15 cellular contexts compared by ENCODE assay signal in genomic region chr3:100023150-100023549, GRCh38.
DNase-seq lines count a peak whose midpoint lies in the region; ATAC-seq and TF ChIP-seq lines count a peak whose summit lies in the region.
"Had no signal": no experiment of that assay in that cellular context is flagged by ENCODE, and none has a peak within 500 bp of the region (broad histone marks: within the 10 kb centered on the region; RNA-seq: fewer than 3 reads in every experiment).

No MANE protein-coding gene starts in this region.

- H3K36me3 Mint-ChIP-seq in nephron (ENCODE audit: low read depth): no peaks in the 10 kb centered on the region
- H3K36me3 Mint-ChIP-seq: immature natural killer cell had no signal

- no peak for ATAC-seq in GM19397 (IDR thresholded peaks at IDR 0.05; ENCODE audit: unreplicated experiment)
- ATAC-seq: HCT116, right cardiac atrium had no signal

- POLR2A ChIA-PET in HEK293T (lab: Yijun Ruan, JAX): no interaction called here

- H3K4me1 Mint-ChIP-seq in nephron: peaks cover 42% of the 10 kb centered on the region
- H3K4me1 Mint-ChIP-seq: IgD-negative memory B cell, immature natural killer cell had no signal

- H3K9ac ChIP-seq in adipocyte (ENCODE audit: low read length): no peak overlapping the region

- no peak overlapping the region for H3K4me3 Mint-ChIP-seq in nephron
- H3K4me3 Mint-ChIP-seq: IgD-negative memory B cell, immature natural killer cell had no signal

- TF ChIP-seq CTCF in nephron (IDR thresholded peaks at IDR 0.05; ENCODE audit: unreplicated experiment in 3 of 3): no peak

- H3K4me1 ChIP-seq in adipocyte (ENCODE audit: control insufficient read depth, insufficient read depth, low read length): peaks cover 50% of the 10 kb centered on the region

- no peaks in the 10 kb centered on the region for H3K27me3 Mint-ChIP-seq in nephron (ENCODE audit: low read depth)
- H3K27me3 Mint-ChIP-seq: IgD-negative memory B cell had no signal

- DNase-seq in DMS53 (lab: John Stamatoyannopoulos, UW) (peak; percentile 92), M059J (ENCODE audit: low read depth) (peak; percentile 98), adipocyte (ENCODE audit: low read depth) (peak; percentile 49), cerebellar cortex (ENCODE audit: low spot score) (no peak), NCI-H226 (no peak), HEK293T (ENCODE audit: extremely low spot score) (no peak)
- DNase-seq: activated CD4-positive, CD25-positive, alpha-beta regulatory T cell treated with anti-CD3 and anti-CD28 coated beads, Interleukin-2, amount 50 U/mL, for 72 hours; caudate nucleus; immature natural killer cell; NCI-H524; right cardiac atrium had no signal

- H3K9me3 Mint-ChIP-seq in nephron: no peaks in the 10 kb centered on the region
- H3K9me3 Mint-ChIP-seq: IgD-negative memory B cell, immature natural killer cell had no signal

- H3K4me3 ChIP-seq in adipocyte (ENCODE audit: low read length): peak overlapping the region; percentile 21

- H3K9me3 ChIP-seq in adipocyte (ENCODE audit: control insufficient read depth, low read length): no peaks in the 10 kb centered on the region

- H3K27me3 ChIP-seq in adipocyte (replicated peaks; ENCODE audit: control insufficient read depth, insufficient read depth, low read length): no peaks in the 10 kb centered on the region

- peak overlapping the region in 2 of 3 experiments; percentile 21 to 86 for H3K27ac Mint-ChIP-seq in nephron
- H3K27ac Mint-ChIP-seq: IgD-negative memory B cell, immature natural killer cell had no signal

- no peaks in the 10 kb centered on the region for H3K36me3 ChIP-seq in adipocyte (ENCODE audit: control insufficient read depth, insufficient read depth, low read length, severe bottlenecking)

- CTCF ChIA-PET in HEK293T (lab: Yijun Ruan, JAX): no interaction called here

TF ChIP-seq in HEK293T, 16 proteins besides CTCF, POLR2A, EP300 and RAD21:
- no peak for TF ChIP-seq HDGF (IDR thresholded peaks at IDR 0.05; ENCODE audit: borderline replicate concordance)
- no peak for TF ChIP-seq SP1 (IDR thresholded peaks at IDR 0.05)
- TF ChIP-seq ELF4 (IDR thresholded peaks at IDR 0.05): no peak
- TF ChIP-seq BHLHE40 (IDR thresholded peaks at IDR 0.05; ENCODE audit: borderline replicate concordance): no peak
- no peak for TF ChIP-seq PKNOX1 (IDR thresholded peaks at IDR 0.05)
- no peak for TF ChIP-seq ZNF384 (IDR thresholded peaks at IDR 0.05)
TF ChIP-seq in HEK293T: peak in this region for 0.

Comparison
In these comparisons a context has a peak if more than half of its experiments do, and no peak if none do; other contexts are left out.
1. DNase-seq: peak in DMS53 (single experiment), M059J (single experiment) and adipocyte (single experiment); none in cerebellar cortex (single experiment), NCI-H226 (single experiment) and HEK293T (single experiment).